In the genomic region with DNA sequence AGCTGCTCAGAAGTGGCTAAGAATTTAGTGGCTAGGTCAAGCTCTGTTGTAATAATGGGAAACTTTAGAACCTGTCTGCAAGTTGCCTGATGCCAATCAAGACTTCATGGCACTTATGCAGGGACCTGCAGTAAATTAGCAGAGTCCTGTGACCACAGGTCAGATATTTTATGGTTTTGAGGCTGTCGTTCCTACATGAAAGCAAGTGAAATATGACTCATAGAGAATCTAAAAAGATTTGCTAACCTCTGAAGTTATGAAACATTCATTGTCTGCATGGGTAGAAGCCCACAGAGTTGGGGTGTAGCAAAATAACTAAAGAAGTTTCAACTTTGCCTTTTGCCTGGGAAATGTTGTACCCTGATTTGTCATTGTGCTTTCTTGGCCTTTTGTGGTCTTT, we compare ENCODE assay signal across 11 cellular contexts. TPM values are rescaled to one million over a fixed set of nuclear protein-coding genes. Genes with fewer than 3 reads are reported as not detected.
DNase-seq lines count a peak whose midpoint lies in the region; ATAC-seq, FAIRE-seq and TF ChIP-seq lines count a peak whose summit lies in the region.
"Had no signal": no experiment of that assay in that cellular context is flagged by ENCODE, and none has a peak within 500 bp of the region (broad histone marks: within the 10 kb centered on the region; RNA-seq: fewer than 3 reads in every experiment).

No MANE protein-coding gene starts in this region.

- DNase-seq in H54 (ENCODE audit: insufficient read length, low spot score) = no peak
- DNase-seq in HT-29 (ENCODE audit: low spot score) = peak; percentile 38
- DNase-seq in fibroblast of peridontal ligament (ENCODE audit: extremely low read depth) = peak; percentile 63
- DNase-seq in erythroblast (lab: John Stamatoyannopoulos, UW) = no peak
- no peak for DNase-seq in NCI-H2227 treated with DMSO at 0.1 percent for 48 hours (lab: John Stamatoyannopoulos, UW)
- DNase-seq in HPDE6-E6E7 (ENCODE audit: extremely low spot score) = no peak
- DNase-seq in omental fat pad (ENCODE audit: low spot score) = no peak
- DNase-seq: DMS79 had no signal

- peak; percentile 86 for FAIRE-seq in H54 (lab: Jason Lieb, UNC)
- FAIRE-seq: TTC549 had no signal

- peak; percentile 97 for ATAC-seq in GM18499 (IDR thresholded peaks at IDR 0.05; ENCODE audit: insufficient read depth, unreplicated experiment)
- ATAC-seq in omental fat pad (ENCODE audit: low FRiP score) = no peak

- no peak for TF ChIP-seq CTCF in omental fat pad (IDR thresholded peaks at IDR 0.05)

- TF ChIP-seq POLR2A in H54 (IDR thresholded peaks at IDR 0.05; ENCODE audit: low read depth, low read length) = no peak
- TF ChIP-seq POLR2A in erythroblast (IDR thresholded peaks at IDR 0.05; ENCODE audit: low read length) = no peak

RNA-seq across cellular contexts. Expression of a gene that starts 32.3 kb away (rescaled TPM):
- not detected in 2 replicates for total RNA-seq in HT-29 (2014; rRNA removed; shearing (Covaris generic))
- under 1 TPM in 3 of 4 donors, not detected in 1; 0.44 to 0.56 (median 0.47) TPM for total RNA-seq in omental fat pad
- total RNA-seq: lung had no signal

Comparison
In these comparisons a context has a peak if more than half of its experiments do, and no peak if none do; other contexts are left out.
1. DNase-seq: peak in HT-29 (single experiment) and fibroblast of peridontal ligament (single experiment); none in H54 (single experiment), erythroblast (0 of 2), NCI-H2227 treated with DMSO at 0.1 percent for 48 hours (single experiment), HPDE6-E6E7 (single experiment) and omental fat pad (single experiment).